ENCODE assay signal across 1 cellular context in genomic region chr20:1187605-1188171, GRCh38.
TF ChIP-seq lines count a peak whose summit lies in the region.

No MANE protein-coding gene starts in this region.

TF ChIP-seq in K562, 482 proteins besides CTCF, POLR2A, EP300 and RAD21 (continued from another document and continues in another):
- TF ChIP-seq ZNF609 (CRISPR knock-in tag; IDR thresholded peaks at IDR 0.05; ENCODE audit: borderline replicate concordance) (no peak), SOX6 (IDR thresholded peaks at IDR 0.05) (peak; percentile 73), ZNF395 (CRISPR knock-in tag; IDR thresholded peaks at IDR 0.05) (no peak), SMARCB1 (IDR thresholded peaks at IDR 0.05; ENCODE audit: insufficient read length, low read depth) (no peak), THRAP3 (IDR thresholded peaks at IDR 0.05; ENCODE audit: borderline replicate concordance) (no peak), MEIS2 (IDR thresholded peaks at IDR 0.05; ENCODE audit: partially characterized antibody) (peak; percentile 29), GABPB2 (CRISPR knock-in tag; conservative IDR thresholded peaks at IDR 0.05) (no peak), GTF2A2 (tag; IDR thresholded peaks at IDR 0.05) (no peak), HBP1 (CRISPR knock-in tag; IDR thresholded peaks at IDR 0.05) (no peak), NRF1 (conservative IDR thresholded peaks at IDR 0.05 in 1 of 2, IDR thresholded peaks at IDR 0.05 in 1 of 2) (0 out of 4 replicates have a peak, but pooled peaks of 1 of the 2 experiments have one; percentile 15), ZNF347 (CRISPR knock-in tag; IDR thresholded peaks at IDR 0.05; ENCODE audit: low read depth) (no peak), BACH1 (tag; IDR thresholded peaks at IDR 0.05) (no peak), ETS1 (conservative IDR thresholded peaks at IDR 0.05; ENCODE audit: control insufficient read depth, low read depth, low read length) (no peak), ZNF398 (CRISPR knock-in tag; IDR thresholded peaks at IDR 0.05) (no peak), MYNN (IDR thresholded peaks at IDR 0.05) (peak; percentile 39; the same call in 1 of the 2 replicates), MYNN (CRISPR knock-in tag; IDR thresholded peaks at IDR 0.05) (no peak), RREB1 (CRISPR knock-in tag; IDR thresholded peaks at IDR 0.05) (no peak), SMAD3 (CRISPR knock-in tag; conservative IDR thresholded peaks at IDR 0.05) (no peak), PHB (CRISPR knock-in tag; IDR thresholded peaks at IDR 0.05) (no peak), TAF9B (IDR thresholded peaks at IDR 0.05; ENCODE audit: partially characterized antibody) (peak; percentile 30), POLR2B (IDR thresholded peaks at IDR 0.05; ENCODE audit: low read depth, partially characterized antibody) (no peak), XRCC3 (IDR thresholded peaks at IDR 0.05) (no peak), ZNF316 (IDR thresholded peaks at IDR 0.05) (peak; percentile 44; the same call in 1 of the 2 replicates), DPF2 (IDR thresholded peaks at IDR 0.05) (peak; percentile 78; the same call in 1 of the 2 replicates), ARID1B (IDR thresholded peaks at IDR 0.05) (peak; percentile 83), ATF4 (CRISPR knock-in tag; IDR thresholded peaks at IDR 0.05) (no peak), IRF9 (tag; IDR thresholded peaks at IDR 0.05) (no peak), ZNF24 (IDR thresholded peaks at IDR 0.05) (no peak), ZNF764 (CRISPR knock-in tag; IDR thresholded peaks at IDR 0.05; ENCODE audit: low read depth) (no peak), ELF2 (CRISPR knock-in tag; IDR thresholded peaks at IDR 0.05) (no peak), SMARCA4 (IDR thresholded peaks at IDR 0.05) (peak; percentile 69), CBFA2T3 (IDR thresholded peaks at IDR 0.05) (peak; percentile 90), GMEB1 (CRISPR knock-in tag; IDR thresholded peaks at IDR 0.05) (no peak), GABPB1 (CRISPR knock-in tag; IDR thresholded peaks at IDR 0.05) (no peak), ZBTB12 (CRISPR knock-in tag; IDR thresholded peaks at IDR 0.05) (no peak)
